ENCODE assay signal across 1 cellular context in the genomic region with DNA sequence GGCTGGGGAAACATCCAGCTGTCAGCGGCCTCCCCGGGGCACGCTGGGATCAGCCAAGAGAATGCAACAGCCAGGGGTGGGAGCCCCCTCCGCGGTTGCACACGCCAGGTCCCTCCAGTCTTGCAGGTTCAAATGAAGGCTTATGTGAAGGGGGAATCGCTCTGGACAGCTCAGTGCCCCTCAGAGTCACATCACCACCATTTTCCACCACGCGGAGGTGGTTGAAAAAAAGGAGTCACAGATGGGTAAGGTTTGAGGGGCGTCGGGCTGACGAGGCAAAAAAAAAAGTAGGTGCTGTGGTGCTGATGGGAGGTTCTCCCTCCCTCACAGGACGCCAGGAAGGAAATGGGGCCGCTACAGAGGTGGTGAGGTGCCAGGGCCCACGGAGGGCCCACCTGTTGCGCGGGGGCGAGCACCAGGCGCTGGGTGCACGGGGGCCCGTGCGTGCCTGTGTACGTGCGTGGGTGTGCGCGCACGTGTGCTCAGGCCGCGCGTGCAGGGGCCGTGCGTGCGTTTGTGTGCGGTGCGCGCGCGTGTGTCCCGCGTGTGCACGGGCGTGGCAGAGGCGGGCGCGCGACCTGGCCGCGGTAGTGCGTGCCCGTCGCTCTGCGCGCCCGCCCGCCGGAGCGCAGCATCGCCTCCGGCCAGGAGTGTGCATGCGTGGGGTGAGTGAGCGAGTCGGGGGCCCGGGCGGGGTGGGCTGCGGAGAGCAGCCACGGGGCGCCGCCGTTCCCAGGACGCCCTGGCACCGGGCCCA.
TF ChIP-seq lines count a peak whose summit lies in the region.

No MANE protein-coding gene starts in this region.

TF ChIP-seq in HepG2, 621 proteins besides CTCF, POLR2A, EP300 and RAD21 (continued from another document):
- no peak for TF ChIP-seq MATR3 (CRISPR knock-in tag; IDR thresholded peaks at IDR 0.05)
- no peak for TF ChIP-seq ZNF367 (CRISPR knock-in tag; IDR thresholded peaks at IDR 0.05; ENCODE audit: borderline replicate concordance)
- TF ChIP-seq RBFOX2 (IDR thresholded peaks at IDR 0.05; ENCODE audit: low read depth, low read length): peak; percentile 11
- TF ChIP-seq POLR2AphosphoS5 (IDR thresholded peaks at IDR 0.05; ENCODE audit: low read depth, low read length): 0 out of 2 replicates have a peak, but pooled peaks have one; percentile 2
- TF ChIP-seq ZNF446 (CRISPR knock-in tag; IDR thresholded peaks at IDR 0.05): peak; percentile 83; the same call in 1 of the 2 replicates
- TF ChIP-seq, protein P1, sequence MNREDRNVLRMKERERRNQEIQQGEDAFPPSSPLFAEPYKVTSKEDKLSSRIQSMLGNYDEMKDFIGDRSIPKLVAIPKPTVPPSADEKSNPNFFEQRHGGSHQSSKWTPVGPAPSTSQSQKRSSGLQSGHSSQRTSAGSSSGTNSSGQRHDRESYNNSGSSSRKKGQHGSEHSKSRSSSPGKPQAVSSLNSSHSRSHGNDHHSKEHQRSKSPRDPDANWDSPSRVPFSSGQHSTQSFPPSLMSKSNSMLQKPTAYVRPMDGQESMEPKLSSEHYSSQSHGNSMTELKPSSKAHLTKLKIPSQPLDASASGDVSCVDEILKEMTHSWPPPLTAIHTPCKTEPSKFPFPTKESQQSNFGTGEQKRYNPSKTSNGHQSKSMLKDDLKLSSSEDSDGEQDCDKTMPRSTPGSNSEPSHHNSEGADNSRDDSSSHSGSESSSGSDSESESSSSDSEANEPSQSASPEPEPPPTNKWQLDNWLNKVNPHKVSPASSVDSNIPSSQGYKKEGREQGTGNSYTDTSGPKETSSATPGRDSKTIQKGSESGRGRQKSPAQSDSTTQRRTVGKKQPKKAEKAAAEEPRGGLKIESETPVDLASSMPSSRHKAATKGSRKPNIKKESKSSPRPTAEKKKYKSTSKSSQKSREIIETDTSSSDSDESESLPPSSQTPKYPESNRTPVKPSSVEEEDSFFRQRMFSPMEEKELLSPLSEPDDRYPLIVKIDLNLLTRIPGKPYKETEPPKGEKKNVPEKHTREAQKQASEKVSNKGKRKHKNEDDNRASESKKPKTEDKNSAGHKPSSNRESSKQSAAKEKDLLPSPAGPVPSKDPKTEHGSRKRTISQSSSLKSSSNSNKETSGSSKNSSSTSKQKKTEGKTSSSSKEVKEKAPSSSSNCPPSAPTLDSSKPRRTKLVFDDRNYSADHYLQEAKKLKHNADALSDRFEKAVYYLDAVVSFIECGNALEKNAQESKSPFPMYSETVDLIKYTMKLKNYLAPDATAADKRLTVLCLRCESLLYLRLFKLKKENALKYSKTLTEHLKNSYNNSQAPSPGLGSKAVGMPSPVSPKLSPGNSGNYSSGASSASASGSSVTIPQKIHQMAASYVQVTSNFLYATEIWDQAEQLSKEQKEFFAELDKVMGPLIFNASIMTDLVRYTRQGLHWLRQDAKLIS (CRISPR knock-in tag; IDR thresholded peaks at IDR 0.05): no peak
- peak; percentile 35; the same call in 1 of the 2 replicates for TF ChIP-seq BHLHE40 (IDR thresholded peaks at IDR 0.05; ENCODE audit: low read length)
- TF ChIP-seq ZNF451 (CRISPR knock-in tag; IDR thresholded peaks at IDR 0.05): no peak
- 0 out of 2 replicates have a peak, but pooled peaks have one; percentile 2 for TF ChIP-seq ZNF225 (CRISPR knock-in tag; IDR thresholded peaks at IDR 0.05)
- TF ChIP-seq, protein P2, sequence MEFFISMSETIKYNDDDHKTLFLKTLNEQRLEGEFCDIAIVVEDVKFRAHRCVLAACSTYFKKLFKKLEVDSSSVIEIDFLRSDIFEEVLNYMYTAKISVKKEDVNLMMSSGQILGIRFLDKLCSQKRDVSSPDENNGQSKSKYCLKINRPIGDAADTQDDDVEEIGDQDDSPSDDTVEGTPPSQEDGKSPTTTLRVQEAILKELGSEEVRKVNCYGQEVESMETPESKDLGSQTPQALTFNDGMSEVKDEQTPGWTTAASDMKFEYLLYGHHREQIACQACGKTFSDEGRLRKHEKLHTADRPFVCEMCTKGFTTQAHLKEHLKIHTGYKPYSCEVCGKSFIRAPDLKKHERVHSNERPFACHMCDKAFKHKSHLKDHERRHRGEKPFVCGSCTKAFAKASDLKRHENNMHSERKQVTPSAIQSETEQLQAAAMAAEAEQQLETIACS (CRISPR knock-in tag; IDR thresholded peaks at IDR 0.05): peak; percentile 80
- peak; percentile 90 for TF ChIP-seq MTERF4 (CRISPR knock-in tag; IDR thresholded peaks at IDR 0.05)
- TF ChIP-seq HES4 (CRISPR knock-in tag; IDR thresholded peaks at IDR 0.05; ENCODE audit: borderline replicate concordance): peak; percentile 48; the same call in 1 of the 2 replicates
- TF ChIP-seq ZNF777 (CRISPR knock-in tag; IDR thresholded peaks at IDR 0.05): peak; percentile 30; the same call in 1 of the 2 replicates
- TF ChIP-seq BRD4 (CRISPR knock-in tag; IDR thresholded peaks at IDR 0.05): 0 out of 2 replicates have a peak, but pooled peaks have one; percentile 37
- no peak for TF ChIP-seq FOXP1 (IDR thresholded peaks at IDR 0.05)
- 0 out of 2 replicates have a peak, but pooled peaks have one; percentile 5 for TF ChIP-seq FOXP1 (CRISPR knock-in tag; IDR thresholded peaks at IDR 0.05)
- peak; percentile 50; the same call in 1 of the 2 replicates for TF ChIP-seq ZSCAN21 (CRISPR knock-in tag; IDR thresholded peaks at IDR 0.05; ENCODE audit: borderline replicate concordance)
- TF ChIP-seq GMEB1 (CRISPR knock-in tag; IDR thresholded peaks at IDR 0.05; ENCODE audit: borderline replicate concordance): peak; percentile 21; the same call in 1 of the 2 replicates
- TF ChIP-seq MIER2 (CRISPR knock-in tag; IDR thresholded peaks at IDR 0.05): no peak
- peak; percentile 30 for TF ChIP-seq SRSF1 (optimal IDR thresholded peaks at IDR 0.05; ENCODE audit: low read depth, low read length)
- TF ChIP-seq IKZF4 (CRISPR knock-in tag; IDR thresholded peaks at IDR 0.05; ENCODE audit: borderline replicate concordance, low read depth, not compliant biosample characterization): peak; percentile 28
- TF ChIP-seq MAFF (IDR thresholded peaks at IDR 0.05; ENCODE audit: low read depth, low read length): peak; percentile 41; the same call in 1 of the 2 replicates
- TF ChIP-seq, protein P3, sequence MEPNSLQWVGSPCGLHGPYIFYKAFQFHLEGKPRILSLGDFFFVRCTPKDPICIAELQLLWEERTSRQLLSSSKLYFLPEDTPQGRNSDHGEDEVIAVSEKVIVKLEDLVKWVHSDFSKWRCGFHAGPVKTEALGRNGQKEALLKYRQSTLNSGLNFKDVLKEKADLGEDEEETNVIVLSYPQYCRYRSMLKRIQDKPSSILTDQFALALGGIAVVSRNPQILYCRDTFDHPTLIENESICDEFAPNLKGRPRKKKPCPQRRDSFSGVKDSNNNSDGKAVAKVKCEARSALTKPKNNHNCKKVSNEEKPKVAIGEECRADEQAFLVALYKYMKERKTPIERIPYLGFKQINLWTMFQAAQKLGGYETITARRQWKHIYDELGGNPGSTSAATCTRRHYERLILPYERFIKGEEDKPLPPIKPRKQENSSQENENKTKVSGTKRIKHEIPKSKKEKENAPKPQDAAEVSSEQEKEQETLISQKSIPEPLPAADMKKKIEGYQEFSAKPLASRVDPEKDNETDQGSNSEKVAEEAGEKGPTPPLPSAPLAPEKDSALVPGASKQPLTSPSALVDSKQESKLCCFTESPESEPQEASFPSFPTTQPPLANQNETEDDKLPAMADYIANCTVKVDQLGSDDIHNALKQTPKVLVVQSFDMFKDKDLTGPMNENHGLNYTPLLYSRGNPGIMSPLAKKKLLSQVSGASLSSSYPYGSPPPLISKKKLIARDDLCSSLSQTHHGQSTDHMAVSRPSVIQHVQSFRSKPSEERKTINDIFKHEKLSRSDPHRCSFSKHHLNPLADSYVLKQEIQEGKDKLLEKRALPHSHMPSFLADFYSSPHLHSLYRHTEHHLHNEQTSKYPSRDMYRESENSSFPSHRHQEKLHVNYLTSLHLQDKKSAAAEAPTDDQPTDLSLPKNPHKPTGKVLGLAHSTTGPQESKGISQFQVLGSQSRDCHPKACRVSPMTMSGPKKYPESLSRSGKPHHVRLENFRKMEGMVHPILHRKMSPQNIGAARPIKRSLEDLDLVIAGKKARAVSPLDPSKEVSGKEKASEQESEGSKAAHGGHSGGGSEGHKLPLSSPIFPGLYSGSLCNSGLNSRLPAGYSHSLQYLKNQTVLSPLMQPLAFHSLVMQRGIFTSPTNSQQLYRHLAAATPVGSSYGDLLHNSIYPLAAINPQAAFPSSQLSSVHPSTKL (CRISPR knock-in tag; IDR thresholded peaks at IDR 0.05): 0 out of 2 replicates have a peak, but pooled peaks have one; percentile 12
- TF ChIP-seq DNMT1 (CRISPR knock-in tag; IDR thresholded peaks at IDR 0.05): 0 out of 2 replicates have a peak, but pooled peaks have one; percentile 45
- TF ChIP-seq, protein P4, sequence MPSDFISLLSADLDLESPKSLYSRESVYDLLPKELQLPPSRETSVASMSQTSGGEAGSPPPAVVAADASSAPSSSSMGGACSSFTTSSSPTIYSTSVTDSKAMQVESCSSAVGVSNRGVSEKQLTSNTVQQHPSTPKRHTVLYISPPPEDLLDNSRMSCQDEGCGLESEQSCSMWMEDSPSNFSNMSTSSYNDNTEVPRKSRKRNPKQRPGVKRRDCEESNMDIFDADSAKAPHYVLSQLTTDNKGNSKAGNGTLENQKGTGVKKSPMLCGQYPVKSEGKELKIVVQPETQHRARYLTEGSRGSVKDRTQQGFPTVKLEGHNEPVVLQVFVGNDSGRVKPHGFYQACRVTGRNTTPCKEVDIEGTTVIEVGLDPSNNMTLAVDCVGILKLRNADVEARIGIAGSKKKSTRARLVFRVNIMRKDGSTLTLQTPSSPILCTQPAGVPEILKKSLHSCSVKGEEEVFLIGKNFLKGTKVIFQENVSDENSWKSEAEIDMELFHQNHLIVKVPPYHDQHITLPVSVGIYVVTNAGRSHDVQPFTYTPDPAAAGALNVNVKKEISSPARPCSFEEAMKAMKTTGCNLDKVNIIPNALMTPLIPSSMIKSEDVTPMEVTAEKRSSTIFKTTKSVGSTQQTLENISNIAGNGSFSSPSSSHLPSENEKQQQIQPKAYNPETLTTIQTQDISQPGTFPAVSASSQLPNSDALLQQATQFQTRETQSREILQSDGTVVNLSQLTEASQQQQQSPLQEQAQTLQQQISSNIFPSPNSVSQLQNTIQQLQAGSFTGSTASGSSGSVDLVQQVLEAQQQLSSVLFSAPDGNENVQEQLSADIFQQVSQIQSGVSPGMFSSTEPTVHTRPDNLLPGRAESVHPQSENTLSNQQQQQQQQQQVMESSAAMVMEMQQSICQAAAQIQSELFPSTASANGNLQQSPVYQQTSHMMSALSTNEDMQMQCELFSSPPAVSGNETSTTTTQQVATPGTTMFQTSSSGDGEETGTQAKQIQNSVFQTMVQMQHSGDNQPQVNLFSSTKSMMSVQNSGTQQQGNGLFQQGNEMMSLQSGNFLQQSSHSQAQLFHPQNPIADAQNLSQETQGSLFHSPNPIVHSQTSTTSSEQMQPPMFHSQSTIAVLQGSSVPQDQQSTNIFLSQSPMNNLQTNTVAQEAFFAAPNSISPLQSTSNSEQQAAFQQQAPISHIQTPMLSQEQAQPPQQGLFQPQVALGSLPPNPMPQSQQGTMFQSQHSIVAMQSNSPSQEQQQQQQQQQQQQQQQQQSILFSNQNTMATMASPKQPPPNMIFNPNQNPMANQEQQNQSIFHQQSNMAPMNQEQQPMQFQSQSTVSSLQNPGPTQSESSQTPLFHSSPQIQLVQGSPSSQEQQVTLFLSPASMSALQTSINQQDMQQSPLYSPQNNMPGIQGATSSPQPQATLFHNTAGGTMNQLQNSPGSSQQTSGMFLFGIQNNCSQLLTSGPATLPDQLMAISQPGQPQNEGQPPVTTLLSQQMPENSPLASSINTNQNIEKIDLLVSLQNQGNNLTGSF (CRISPR knock-in tag; IDR thresholded peaks at IDR 0.05): 0 out of 2 replicates have a peak, but pooled peaks have one; percentile 31
- TF ChIP-seq ZNF432 (CRISPR knock-in tag; IDR thresholded peaks at IDR 0.05; ENCODE audit: borderline replicate concordance): no peak
- TF ChIP-seq ZC3H4 (CRISPR knock-in tag; IDR thresholded peaks at IDR 0.05; ENCODE audit: borderline replicate concordance): peak; percentile 84
- no peak for TF ChIP-seq ZNF317 (CRISPR knock-in tag; IDR thresholded peaks at IDR 0.05)
- no peak for TF ChIP-seq ZNF564 (CRISPR knock-in tag; IDR thresholded peaks at IDR 0.05)
- TF ChIP-seq JUN (CRISPR knock-in tag; IDR thresholded peaks at IDR 0.05): no peak
- TF ChIP-seq ETV6 (CRISPR knock-in tag; conservative IDR thresholded peaks at IDR 0.05): peak; percentile 73; the same call in 1 of the 2 replicates
- peak; percentile 43 to 55; a peak in 3 of 4 replicates for TF ChIP-seq MAFK (conservative IDR thresholded peaks at IDR 0.05 in 1 of 2, IDR thresholded peaks at IDR 0.05 in 1 of 2; ENCODE audit: low read length in 2 of 2)
- TF ChIP-seq, protein P5, sequence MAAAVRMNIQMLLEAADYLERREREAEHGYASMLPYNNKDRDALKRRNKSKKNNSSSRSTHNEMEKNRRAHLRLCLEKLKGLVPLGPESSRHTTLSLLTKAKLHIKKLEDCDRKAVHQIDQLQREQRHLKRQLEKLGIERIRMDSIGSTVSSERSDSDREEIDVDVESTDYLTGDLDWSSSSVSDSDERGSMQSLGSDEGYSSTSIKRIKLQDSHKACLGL (CRISPR knock-in tag; IDR thresholded peaks at IDR 0.05): peak; percentile 10; the same call in 1 of the 2 replicates
- TF ChIP-seq TCF12 (IDR thresholded peaks at IDR 0.05): no peak
- peak; percentile 23; the same call in 1 of the 2 replicates for TF ChIP-seq TCF12 (CRISPR knock-in tag; IDR thresholded peaks at IDR 0.05)
TF ChIP-seq in HepG2: peak in this region for 27.
